Comparison of ENCODE assay signal across 8 cellular contexts in genomic region chr20:1393507-1393882, GRCh38. TPM values are rescaled to one million over a fixed set of nuclear protein-coding genes. Genes with fewer than 3 reads are reported as not detected.
DNase-seq lines count a peak whose midpoint lies in the region; ATAC-seq, FAIRE-seq and TF ChIP-seq lines count a peak whose summit lies in the region.

No MANE protein-coding gene starts in this region.

- H3K9me3 ChIP-seq in HepG2 (ENCODE audit: low read length) (no peaks in the 10 kb centered on the region), testis (no peaks in the 10 kb centered on the region)

- peak overlapping the region; percentile 74 for H2AFZ ChIP-seq in HepG2 (ENCODE audit: low read length)

- BruUV-seq in HepG2 (replicated peaks; lab: Mats Ljungman, UMichigan): TSS peak; percentile 92

- peak overlapping the region; percentile 58; the same call in 1 of the 2 replicates for H3K9ac ChIP-seq in HepG2 (ENCODE audit: insufficient read depth, low read depth, low read length)

- no peak for TF ChIP-seq RAD21 in HepG2 (CRISPR knock-in tag; IDR thresholded peaks at IDR 0.05)

- H3K4me3 Mint-ChIP-seq in activated CD4-positive, alpha-beta T cell treated with anti-CD3 and anti-CD28 coated beads for 36 hours: peak overlapping the region; percentile 93

- H3K36me3 Mint-ChIP-seq in activated CD4-positive, alpha-beta T cell treated with anti-CD3 and anti-CD28 coated beads for 36 hours (ENCODE audit: low read depth): peaks cover 26% of the 10 kb centered on the region

- H3K27ac Mint-ChIP-seq in activated CD4-positive, alpha-beta T cell treated with anti-CD3 and anti-CD28 coated beads for 36 hours: peak overlapping the region; percentile 94

- POLR2A ChIA-PET in activated CD4-positive, alpha-beta T cell treated with anti-CD3 and anti-CD28 coated beads for 36 hours (lab: Charles Lee): interaction anchor here (1.2 kb wide), 1 partner anchor 69 kb away, joined by 4 read pairs; no protein-coding TSS in a partner anchor
- POLR2A ChIA-PET in HepG2 (lab: Yijun Ruan, JAX): interaction anchor here (0.7 to 4.7 kb wide), 13 partner anchors 8 to 1077 kb away, joined by 3 to 41 read pairs (median 3); partner anchors contain the start of genes NSFL1C and SNRPB

- peaks cover 43% of the 10 kb centered on the region for H3K79me2 ChIP-seq in HepG2 (ENCODE audit: insufficient read depth, low read length)

- no peak for TF ChIP-seq POLR2A in HepG2 (IDR thresholded peaks at IDR 0.05; ENCODE audit: insufficient read depth in 1 of 2, low read depth in 2 of 2, low read length in 2 of 2)
- no peak for TF ChIP-seq POLR2A in testis (IDR thresholded peaks at IDR 0.05)

- H3K4me2 ChIP-seq in HepG2 (ENCODE audit: low read depth, low read length): peak overlapping the region; percentile 99

- H3K4me1 ChIP-seq in HepG2 (ENCODE audit: insufficient read depth, low read length): peaks cover 53% of the 10 kb centered on the region
- H3K4me1 ChIP-seq in testis: peaks cover 35% of the 10 kb centered on the region

- TF ChIP-seq EP300 in HepG2 (IDR thresholded peaks at IDR 0.05; ENCODE audit: low read depth in 2 of 2, low read length in 2 of 2): no peak
- TF ChIP-seq EP300 in HepG2 (CRISPR knock-in tag; IDR thresholded peaks at IDR 0.05; ENCODE audit: borderline replicate concordance): no peak

- in situ Hi-C loops in HepG2 (cut with HindIII; ENCODE audit: extremely low pct_ligation_motif_present, low pct_unique_long_range_greater_than_20kb): no loop called here

- H3K27me3 ChIP-seq in HepG2 (ENCODE audit: control insufficient read depth in 1 of 2, insufficient read depth in 2 of 2, low read length in 2 of 2): peaks cover 0 to 22% of the 10 kb centered on the region in 2 experiments; a peak in 2 of 5 replicates
- no peaks in the 10 kb centered on the region for H3K27me3 ChIP-seq in testis

- WGBS in HepG2 (ENCODE audit: low lambda C conversion rate): 71% methylated on average over 7 of the region's 7 CpGs
- WGBS in testis, 2 donors: 42 to 50% methylated on average over 7 of the region's 7 CpGs

- H3K36me3 ChIP-seq in HepG2 (replicated peaks in 1 of 2; ENCODE audit: control insufficient read depth in 1 of 2, insufficient read depth in 2 of 2, low read length in 2 of 2) (peaks cover 4 to 19% of the 10 kb centered on the region in 2 experiments; a peak in 4 of 5 replicates), testis (ENCODE audit: low read depth, missing control alignments) (no peaks in the 10 kb centered on the region)

- H3K4me1 Mint-ChIP-seq in activated CD4-positive, alpha-beta T cell treated with anti-CD3 and anti-CD28 coated beads for 36 hours: peaks cover 50% of the 10 kb centered on the region

- H3K27ac ChIP-seq in angular gyrus (ENCODE audit: low read depth, low read length) (peak overlapping the region; percentile 75), HepG2 (ENCODE audit: extremely low read length, insufficient read depth, low read length) (no peak overlapping the region), testis (peak overlapping the region in 1 of 2 donors; percentile 86)

- H4K20me1 ChIP-seq in HepG2 (ENCODE audit: insufficient read depth, low read length): peaks cover 32% of the 10 kb centered on the region

- ATAC-seq in activated CD4-positive, alpha-beta T cell treated with anti-CD3 and anti-CD28 coated beads for 36 hours: no peak
- ATAC-seq in HepG2: no peak

- no peaks in the 10 kb centered on the region for H3K27me3 Mint-ChIP-seq in activated CD4-positive, alpha-beta T cell treated with anti-CD3 and anti-CD28 coated beads for 36 hours

- DNase-seq in activated CD4-positive, alpha-beta T cell treated with anti-CD3 and anti-CD28 coated beads for 36 hours: no peak
- DNase-seq in activated CD4-positive, alpha-beta T cell treated with anti-CD3 and anti-CD28 coated beads, Interleukin-2, amount 50 U/mL, for 4 hours: no peak
- no peak for DNase-seq in HepG2 (ENCODE audit: low spot score)
- no peak for DNase-seq in testis
- no peak for DNase-seq in effector CD4-positive, alpha-beta T cell
- DNase-seq in SKM-1 (lab: John Stamatoyannopoulos, UW; ENCODE audit: unreplicated experiment): no peak
- no peak for DNase-seq in NCI-H2081 (lab: John Stamatoyannopoulos, UW)

- TF ChIP-seq CTCF in HepG2 (CRISPR knock-in tag; IDR thresholded peaks at IDR 0.05) (no peak), testis (IDR thresholded peaks at IDR 0.05) (no peak)

- H3K4me3 ChIP-seq in HepG2 (replicated peaks in 1 of 3; ENCODE audit: insufficient read depth in 1 of 3, low read depth in 2 of 3, low read length in 3 of 3) (peak overlapping the region; percentile 63 to 91 (median 78)), testis (peak overlapping the region; percentile 90 to 95)

- intact Hi-C loops in activated CD4-positive, alpha-beta T cell treated with anti-CD3 and anti-CD28 coated beads for 36 hours (cut with DNase I, micrococcal nuclease): loop anchor here (1.0 to 5.0 kb wide), 14 partner anchors 16 to 1013 kb away; partner anchors contain the start of genes NSFL1C (in 2 of the 2), PSMF1 (in 2 of the 2), RAD21L1 (in 2 of the 2) and FAM110A (in 1 of the 2)
- intact Hi-C loops in HepG2 (cut with micrococcal nuclease; ENCODE audit: unreplicated experiment): loop anchor here (1.0 to 10.0 kb wide), 4 partner anchors 43 to 279 kb away; partner anchors contain the start of genes NSFL1C and PSMF1
- intact Hi-C loops in testis (cut with DNase I; ENCODE audit: low total_unique reads): loop anchor here (5.0 kb wide), 1 partner anchor 66 kb away; the partner anchor contains the start of gene SDCBP2

- no peak for FAIRE-seq in HepG2 (lab: Jason Lieb, UNC)

- no peaks in the 10 kb centered on the region for H3K9me3 Mint-ChIP-seq in activated CD4-positive, alpha-beta T cell treated with anti-CD3 and anti-CD28 coated beads for 36 hours (ENCODE audit: low read depth)

- CTCF ChIA-PET in activated CD4-positive, alpha-beta T cell treated with anti-CD3 and anti-CD28 coated beads for 36 hours (lab: Charles Lee): interaction anchor here (1.2 to 1.7 kb wide), 2 partner anchors 73 to 93 kb away, joined by 3 to 5 read pairs; partner anchors contain the start of gene NSFL1C
- CTCF ChIA-PET in HepG2 (lab: Yijun Ruan, JAX; ENCODE audit: low intra/inter-chr PET ratio, low total read pairs): interaction anchor here (1.0 kb wide), 1 partner anchor 110 kb away, joined by 3 read pairs; no protein-coding TSS in a partner anchor

TF ChIP-seq in HepG2, 621 proteins besides CTCF, POLR2A, EP300 and RAD21 (continues in another document):
- TF ChIP-seq ZNF354B (CRISPR knock-in tag; IDR thresholded peaks at IDR 0.05) (0 out of 2 replicates have a peak, but pooled peaks have one; percentile 32), MTF2 (CRISPR knock-in tag; IDR thresholded peaks at IDR 0.05; ENCODE audit: borderline replicate concordance) (0 out of 2 replicates have a peak, but pooled peaks have one; percentile 32), ZNF761 (CRISPR knock-in tag; conservative IDR thresholded peaks at IDR 0.05) (no peak), ZNF20 (CRISPR knock-in tag; IDR thresholded peaks at IDR 0.05) (no peak), MXI1 (IDR thresholded peaks at IDR 0.05; ENCODE audit: borderline replicate concordance, low read depth, low read length) (no peak), IRX3 (CRISPR knock-in tag; IDR thresholded peaks at IDR 0.05; ENCODE audit: borderline replicate concordance, low read depth) (peak; percentile 34; the same call in 1 of the 2 replicates), ZNF501 (CRISPR knock-in tag; IDR thresholded peaks at IDR 0.05) (no peak; the same call in 1 of the 2 replicates), NFE2L2 (IDR thresholded peaks at IDR 0.05; ENCODE audit: low read length) (no peak), NR1H2 (CRISPR knock-in tag; IDR thresholded peaks at IDR 0.05; ENCODE audit: borderline replicate concordance, low read depth) (no peak), CENPT (CRISPR knock-in tag; IDR thresholded peaks at IDR 0.05; ENCODE audit: low read depth) (no peak), CERS6 (CRISPR knock-in tag; IDR thresholded peaks at IDR 0.05) (no peak), EHMT2 (IDR thresholded peaks at IDR 0.05; ENCODE audit: borderline replicate concordance, low read depth, low read length) (no peak)

RNA-seq across cellular contexts. Expression of gene FKBP1A, which starts 0.6 kb away (rescaled TPM):
- 100 to 1,000 TPM; 265 to 316 TPM for total RNA-seq in activated CD4-positive, alpha-beta T cell treated with anti-CD3 and anti-CD28 coated beads for 36 hours
- 119 and 188 TPM in 2 replicates for total RNA-seq in HepG2 (2016; rRNA removed; fragmentation: Illumina TruSeq; extraction: Trizol)
- total RNA-seq in HepG2 (2016; cell fraction: cytosol; rRNA removed; fragmentation: Illumina TruSeq; extraction: Trizol; ENCODE audit: low read depth): 32.5 and 44.9 TPM in 2 replicates
- total RNA-seq in HepG2 (2016; cell fraction: insoluble cytoplasmic fraction; rRNA removed; fragmentation: Illumina TruSeq; extraction: Trizol): 120 and 187 TPM in 2 replicates
- total RNA-seq in HepG2 (2016; cell fraction: membrane; rRNA removed; fragmentation: Illumina TruSeq; extraction: Trizol): 119 and 132 TPM in 2 replicates
- total RNA-seq in HepG2 (2016; cell fraction: nucleus; rRNA removed; fragmentation: Illumina TruSeq; extraction: Trizol): 70.0 and 93.2 TPM in 2 replicates
- 436 and 468 TPM in 2 replicates for polyA plus RNA-seq in HepG2 (2011; rRNA removed)
- 445 and 560 TPM in 2 replicates for polyA plus RNA-seq in HepG2 (2011; cell fraction: cytosol; rRNA removed)
- polyA plus RNA-seq in HepG2 (2011; cell fraction: nucleus; rRNA removed): 139 and 210 TPM in 2 replicates
- polyA plus RNA-seq in HepG2 (2012): 286 and 329 TPM in 2 replicates
- polyA plus RNA-seq in HepG2 (2016; cell fraction: cytosol; fragmentation: Illumina TruSeq; extraction: Trizol; ENCODE audit: low read depth): 115 and 137 TPM in 2 replicates
- polyA plus RNA-seq in HepG2 (2016; cell fraction: insoluble cytoplasmic fraction; fragmentation: Illumina TruSeq; extraction: Trizol; ENCODE audit: low read depth): 594 and 645 TPM in 2 replicates
- polyA plus RNA-seq in HepG2 (2016; cell fraction: membrane; fragmentation: Illumina TruSeq; extraction: Trizol; ENCODE audit: low read depth): 321 and 333 TPM in 2 replicates
- 249 and 270 TPM in 2 replicates for polyA plus RNA-seq in HepG2 (2016; cell fraction: nucleus; fragmentation: Illumina TruSeq; extraction: Trizol; ENCODE audit: insufficient read depth, low read depth)
- polyA minus RNA-seq in HepG2 (2011; rRNA and poly(A)+ RNA removed; ENCODE audit: low replicate concordance): 241 and 466 TPM in 2 replicates
- polyA minus RNA-seq in HepG2 (2011; cell fraction: cytosol; rRNA and poly(A)+ RNA removed): 119 and 130 TPM in 2 replicates
- polyA minus RNA-seq in HepG2 (2011; cell fraction: nucleus; rRNA and poly(A)+ RNA removed): 63.7 and 102 TPM in 2 replicates
- 100 to 1,000 TPM in 1 of 2 donors, 10 to 100 TPM in 1; 90.9 to 122 TPM for total RNA-seq in testis
- 182 TPM for polyA plus RNA-seq in testis (ENCODE audit: insufficient read depth, low read depth, low replicate concordance)
